In the genomic region with DNA sequence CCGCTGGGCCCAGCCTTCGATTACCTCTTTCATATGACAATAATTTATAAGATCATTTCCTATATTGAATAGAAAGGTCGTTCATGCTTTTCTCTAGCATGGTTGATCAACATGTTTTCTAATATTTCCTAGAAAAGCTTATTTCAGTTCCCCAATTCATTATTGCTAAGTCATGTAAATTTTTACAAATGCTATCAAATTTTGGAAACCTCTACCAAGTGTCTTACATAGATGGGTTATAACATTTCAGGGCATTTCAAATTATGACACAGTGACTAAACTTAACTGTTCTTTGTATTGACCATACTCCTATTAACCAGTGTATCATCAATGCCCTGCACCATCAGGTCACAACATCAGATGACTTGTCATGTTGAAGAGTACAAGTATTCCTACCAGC, we compare ENCODE assay signal across 17 cellular contexts.
A peak's percentile ranks its signal among the peaks of the same experiment; 100 is the strongest.
DNase-seq lines count a peak whose midpoint lies in the region; ATAC-seq, FAIRE-seq and TF ChIP-seq lines count a peak whose summit lies in the region.
"Had no signal": no experiment of that assay in that cellular context is flagged by ENCODE, and none has a peak within 500 bp of the region (broad histone marks: within the 10 kb centered on the region; RNA-seq: fewer than 3 reads in every experiment).

No MANE protein-coding gene starts in this region.

- peaks cover 30 to 51% (median 37%) of the 10 kb centered on the region in 4 donors for H3K4me1 Mint-ChIP-seq in CD4-positive, CD25-positive, alpha-beta regulatory T cell
- H3K4me1 Mint-ChIP-seq in CD8-positive, alpha-beta memory T cell, result peaks cover 30 to 54% (median 44%) of the 10 kb centered on the region in 3 donors
- H3K4me1 Mint-ChIP-seq in activated naive CD8-positive, alpha-beta T cell treated with anti-CD3 and anti-CD28 coated beads for 36 hours, result peaks cover 39% of the 10 kb centered on the region

- H3K9ac ChIP-seq in kidney (ENCODE audit: low read length in 2 of 2), result no peak overlapping the region

- H3K27me3 ChIP-seq in CD4-positive, CD25-positive, alpha-beta regulatory T cell (ENCODE audit: control insufficient read depth, insufficient read depth, low read length), result no peaks in the 10 kb centered on the region
- no peaks in the 10 kb centered on the region for H3K27me3 ChIP-seq in CD8-positive, alpha-beta memory T cell (ENCODE audit: insufficient read depth, low read length, poor library complexity, severe bottlenecking)
- H3K27me3 ChIP-seq: breast epithelium, MG63, ovary had no signal

- H3K36me3 ChIP-seq in CD4-positive, CD25-positive, alpha-beta regulatory T cell (ENCODE audit: control insufficient read depth, insufficient read depth, low read length), result no peaks in the 10 kb centered on the region
- H3K36me3 ChIP-seq in CD8-positive, alpha-beta memory T cell (ENCODE audit: insufficient read depth, low read length), result no peaks in the 10 kb centered on the region
- H3K36me3 ChIP-seq in kidney (ENCODE audit: control insufficient read depth in 1 of 2, insufficient read depth in 2 of 2, low read length in 2 of 2), result no peaks in the 10 kb centered on the region
- H3K36me3 ChIP-seq: breast epithelium, MG63, ovary had no signal

- peaks cover 11% of the 10 kb centered on the region for H3K36me3 Mint-ChIP-seq in CD4-positive, CD25-positive, alpha-beta regulatory T cell
- peaks cover 0 to 6% (median 3%) of the 10 kb centered on the region in 3 donors for H3K36me3 Mint-ChIP-seq in CD8-positive, alpha-beta memory T cell
- H3K36me3 Mint-ChIP-seq in activated naive CD8-positive, alpha-beta T cell treated with anti-CD3 and anti-CD28 coated beads for 36 hours, result peaks cover 9% of the 10 kb centered on the region

- no peaks in the 10 kb centered on the region for H3K27me3 Mint-ChIP-seq in CD4-positive, CD25-positive, alpha-beta regulatory T cell
- peaks cover 0 to 2% of the 10 kb centered on the region in 2 donors for H3K27me3 Mint-ChIP-seq in CD8-positive, alpha-beta memory T cell
- no peaks in the 10 kb centered on the region for H3K27me3 Mint-ChIP-seq in activated naive CD8-positive, alpha-beta T cell treated with anti-CD3 and anti-CD28 coated beads for 36 hours

- intact Hi-C loops in kidney (cut with DNase I), result no loop called here

- H3K4me3 Mint-ChIP-seq in CD4-positive, CD25-positive, alpha-beta regulatory T cell, result peak overlapping the region; percentile 1 to 80 (median 58)
- H3K4me3 Mint-ChIP-seq in CD8-positive, alpha-beta memory T cell, result peak overlapping the region in 5 of 7 donors; percentile 1 to 62 (median 51)
- H3K4me3 Mint-ChIP-seq in activated naive CD8-positive, alpha-beta T cell treated with anti-CD3 and anti-CD28 coated beads for 36 hours, result no peak overlapping the region
- H3K4me3 Mint-ChIP-seq: activated naive CD4-positive, alpha-beta T cell treated with anti-CD3 and anti-CD28 coated beads for 36 hours had no signal

- peaks cover 30% of the 10 kb centered on the region for H3K4me1 ChIP-seq in CD4-positive, CD25-positive, alpha-beta regulatory T cell (ENCODE audit: control insufficient read depth, insufficient read depth, low read length, poor library complexity, severe bottlenecking)
- peaks cover 31% of the 10 kb centered on the region for H3K4me1 ChIP-seq in CD8-positive, alpha-beta memory T cell (ENCODE audit: insufficient read depth, low read length)
- H3K4me1 ChIP-seq in kidney (ENCODE audit: control insufficient read depth in 1 of 2, insufficient read depth in 1 of 2, low read depth in 1 of 2, low read length in 2 of 2), result no peaks in the 10 kb centered on the region
- H3K4me1 ChIP-seq: breast epithelium had no signal

- ATAC-seq in CD4-positive, CD25-positive, alpha-beta regulatory T cell (ENCODE audit: low read depth in 2 of 2), result no peak
- peak; percentile 30 for ATAC-seq in HG03139 (IDR thresholded peaks at IDR 0.05; ENCODE audit: unreplicated experiment)

- H3K27ac ChIP-seq in CD4-positive, CD25-positive, alpha-beta regulatory T cell (ENCODE audit: insufficient read depth, low read length, poor library complexity, severe bottlenecking), result no peak overlapping the region
- H3K27ac ChIP-seq in CD8-positive, alpha-beta memory T cell (ENCODE audit: low read depth, low read length), result no peak overlapping the region
- no peak overlapping the region for H3K27ac ChIP-seq in kidney (ENCODE audit: low read depth in 2 of 2, low read length in 2 of 2)
- H3K27ac ChIP-seq: breast epithelium, ovary, RWPE1 had no signal

- no peak for TF ChIP-seq CTCF in kidney (IDR thresholded peaks at IDR 0.05; ENCODE audit: borderline replicate concordance, extremely low read depth, insufficient read depth)

- no peak for DNase-seq in CD4-positive, CD25-positive, alpha-beta regulatory T cell
- DNase-seq in CD8-positive, alpha-beta memory T cell, result no peak
- no peak for DNase-seq in activated naive CD8-positive, alpha-beta T cell treated with anti-CD3 and anti-CD28 coated beads for 36 hours
- DNase-seq in kidney, result no peak
- DNase-seq in stimulated activated naive CD4-positive, alpha-beta T cell treated with Interleukin-2 at 50 U/mL for 16 hours (lab: John Stamatoyannopoulos, UW), result no peak
- DNase-seq in stimulated activated CD4-positive, alpha-beta T cell treated with anti-CD3 and anti-CD28 coated beads, Interleukin-2, amount 100 ng/mL, for 48 hours, result no peak
- DNase-seq: C1 segment of cervical spinal cord, hippocampal formation, MG63, mucosa of descending colon, NCI-H2081, NCI-H748 treated with DMSO at 0.1 percent for 48 hours, ovary had no signal

- POLR2A ChIA-PET in CD8-positive, alpha-beta memory T cell (lab: Charles Lee), result interaction anchor here (0.5 to 1.4 kb wide), 2 partner anchors 37 to 153 kb away, joined by 3 to 6 read pairs; no protein-coding TSS in a partner anchor

- CTCF ChIA-PET in CD8-positive, alpha-beta memory T cell (lab: Charles Lee), result no interaction called here

- H3K4me3 ChIP-seq in CD4-positive, CD25-positive, alpha-beta regulatory T cell (ENCODE audit: low read depth, low read length), result peak overlapping the region; percentile 65
- no peak overlapping the region for H3K4me3 ChIP-seq in CD8-positive, alpha-beta memory T cell (ENCODE audit: low read length)
- H3K4me3 ChIP-seq in kidney (ENCODE audit: low read length in 2 of 2), result no peak overlapping the region
- H3K4me3 ChIP-seq: breast epithelium, MG63, mucosa of descending colon, ovary had no signal

- peak overlapping the region; percentile 75 to 90 (median 86) for H3K27ac Mint-ChIP-seq in CD4-positive, CD25-positive, alpha-beta regulatory T cell
- peak overlapping the region in 5 of 8 donors; percentile 9 to 50 (median 20) for H3K27ac Mint-ChIP-seq in CD8-positive, alpha-beta memory T cell
- peak overlapping the region; percentile 42 for H3K27ac Mint-ChIP-seq in activated naive CD8-positive, alpha-beta T cell treated with anti-CD3 and anti-CD28 coated beads for 36 hours
- H3K27ac Mint-ChIP-seq: activated naive CD4-positive, alpha-beta T cell treated with anti-CD3 and anti-CD28 coated beads for 36 hours had no signal

- no peak for FAIRE-seq in kidney (lab: Jason Lieb, UNC)

- no peaks in the 10 kb centered on the region for H3K9me3 ChIP-seq in CD4-positive, CD25-positive, alpha-beta regulatory T cell (ENCODE audit: control insufficient read depth in 2 of 2, low read length in 2 of 2)
- no peaks in the 10 kb centered on the region for H3K9me3 ChIP-seq in CD8-positive, alpha-beta memory T cell (ENCODE audit: low read length)
- peaks cover 7 to 10% of the 10 kb centered on the region in 2 donors for H3K9me3 ChIP-seq in kidney (ENCODE audit: control insufficient read depth in 1 of 2, low read length in 2 of 2)
- H3K9me3 ChIP-seq: ovary had no signal

- peaks cover 0 to 13% (median 0%) of the 10 kb centered on the region in 7 donors for H3K9me3 Mint-ChIP-seq in CD4-positive, CD25-positive, alpha-beta regulatory T cell
- peaks cover 0 to 8% (median 3%) of the 10 kb centered on the region in 5 donors for H3K9me3 Mint-ChIP-seq in CD8-positive, alpha-beta memory T cell
- peaks cover 14% of the 10 kb centered on the region for H3K9me3 Mint-ChIP-seq in activated naive CD8-positive, alpha-beta T cell treated with anti-CD3 and anti-CD28 coated beads for 36 hours

Comparison
In these comparisons a context has a peak if more than half of its experiments do, and no peak if none do; other contexts are left out.
1. H3K27ac Mint-ChIP-seq: peak in every context shown above with its lines; median percentile 86 in CD4-positive, CD25-positive, alpha-beta regulatory T cell; 42 in activated naive CD8-positive, alpha-beta T cell treated with anti-CD3 and anti-CD28 coated beads for 36 hours; 20 in CD8-positive, alpha-beta memory T cell.